In genomic region chr13:103976371-103976770, GRCh38 we compare ENCODE assay signal across 15 cellular contexts.
A peak's percentile ranks its signal among the peaks of the same experiment; 100 is the strongest.
DNase-seq lines count a peak whose midpoint lies in the region; ATAC-seq, FAIRE-seq and TF ChIP-seq lines count a peak whose summit lies in the region.
"Had no signal": no experiment of that assay in that cellular context is flagged by ENCODE, and none has a peak within 500 bp of the region (broad histone marks: within the 10 kb centered on the region; RNA-seq: fewer than 3 reads in every experiment).

No MANE protein-coding gene starts in this region.

- H3K27me3 ChIP-seq in astrocyte (ENCODE audit: insufficient read depth, low read length) (peaks cover 5% of the 10 kb centered on the region), right atrium auricular region (no peaks in the 10 kb centered on the region)
- H3K27me3 ChIP-seq: BE2C had no signal

- TF ChIP-seq CTCF in Calu3 (IDR thresholded peaks at IDR 0.05; ENCODE audit: unreplicated experiment) (no peak), astrocyte (IDR thresholded peaks at IDR 0.05; ENCODE audit: insufficient read depth, low read depth, low read length) (no peak), right atrium auricular region (IDR thresholded peaks at IDR 0.05) (no peak)

- H4K20me1 ChIP-seq in astrocyte (ENCODE audit: insufficient read depth, low read length) = no peaks in the 10 kb centered on the region

- peaks cover 11% of the 10 kb centered on the region for H3K4me1 Mint-ChIP-seq in Calu3 (ENCODE audit: low read depth, unreplicated experiment)
- peaks cover 6% of the 10 kb centered on the region for H3K4me1 Mint-ChIP-seq in astrocyte (ENCODE audit: low read depth, unreplicated experiment)
- H3K4me1 Mint-ChIP-seq: GM23338 had no signal

- intact Hi-C loops in Calu3 (cut with micrococcal nuclease; ENCODE audit: unreplicated experiment) = no loop called here

- CTCF ChIA-PET in Calu3 (lab: Charles Lee) = no interaction called here

- DNase-seq in Calu3 (no peak), astrocyte (ENCODE audit: low read depth) (peak; percentile 2), kidney glomerular epithelial cell (lab: John Stamatoyannopoulos, UW) (peak; percentile 91), renal cortical epithelial cell (ENCODE audit: low read depth) (peak; percentile 85), right atrium auricular region (ENCODE audit: low spot score) (no peak), nucleus accumbens (lab: John Stamatoyannopoulos, UW) (no peak), cerebellar cortex (ENCODE audit: low spot score) (no peak)
- DNase-seq: BE2C; CD4-positive, alpha-beta memory T cell; H7 had no signal

- no peaks in the 10 kb centered on the region for H3K79me2 ChIP-seq in astrocyte (ENCODE audit: insufficient read depth, low read length)

- H3K9me3 ChIP-seq in astrocyte (ENCODE audit: insufficient read depth, low read depth, low read length) (no peaks in the 10 kb centered on the region), right atrium auricular region (no peaks in the 10 kb centered on the region)
- H3K9me3 ChIP-seq: A549, BE2C had no signal

- H3K36me3 ChIP-seq in astrocyte (ENCODE audit: insufficient read depth, low read length) (no peaks in the 10 kb centered on the region), right atrium auricular region (no peaks in the 10 kb centered on the region)
- H3K36me3 ChIP-seq: BE2C had no signal

- H3K9me3 Mint-ChIP-seq in Calu3 (ENCODE audit: low read depth, unreplicated experiment) (no peaks in the 10 kb centered on the region), astrocyte (ENCODE audit: unreplicated experiment) (peaks cover 1% of the 10 kb centered on the region)
- H3K9me3 Mint-ChIP-seq: GM23338 had no signal

- no peak overlapping the region for H2AFZ ChIP-seq in astrocyte (ENCODE audit: low read depth, low read length)
- H2AFZ ChIP-seq: GM23338 had no signal

- no peak overlapping the region for H3K4me2 ChIP-seq in astrocyte (ENCODE audit: low read length)
- H3K4me2 ChIP-seq: A549, GM23338 had no signal

- H3K27ac Mint-ChIP-seq in Calu3 (ENCODE audit: unreplicated experiment) (peak overlapping the region; percentile 85), astrocyte (ENCODE audit: unreplicated experiment) (no peak overlapping the region)
- H3K27ac Mint-ChIP-seq: CD4-positive, alpha-beta memory T cell; GM23338; IgD-negative memory B cell had no signal

- H3K4me3 ChIP-seq in astrocyte (ENCODE audit: insufficient read depth, low read depth, low read length) = no peak overlapping the region
- no peak overlapping the region for H3K4me3 ChIP-seq in right atrium auricular region
- H3K4me3 ChIP-seq: A549, GM23338 had no signal

- H3K4me1 ChIP-seq in astrocyte (ENCODE audit: insufficient read depth, low read length) (no peaks in the 10 kb centered on the region), right atrium auricular region (no peaks in the 10 kb centered on the region)
- H3K4me1 ChIP-seq: A549, BE2C had no signal

- no peak overlapping the region for H3K9ac ChIP-seq in astrocyte (ENCODE audit: low read length)

- FAIRE-seq in astrocyte (lab: Jason Lieb, UNC) = no peak
- FAIRE-seq: A549 had no signal

- no peaks in the 10 kb centered on the region for H3K27me3 Mint-ChIP-seq in Calu3 (ENCODE audit: unreplicated experiment)
- no peaks in the 10 kb centered on the region for H3K27me3 Mint-ChIP-seq in astrocyte (ENCODE audit: low read depth, unreplicated experiment)
- H3K27me3 Mint-ChIP-seq: CD4-positive, alpha-beta memory T cell; IgD-negative memory B cell had no signal

- no peak for ATAC-seq in HG03139 (IDR thresholded peaks at IDR 0.05; ENCODE audit: unreplicated experiment)
- ATAC-seq: A549, GM23338 had no signal

- H3K4me3 Mint-ChIP-seq in Calu3 (ENCODE audit: low read depth, unreplicated experiment) (peak overlapping the region; percentile 55), astrocyte (ENCODE audit: unreplicated experiment) (no peak overlapping the region)
- H3K4me3 Mint-ChIP-seq: CD4-positive, alpha-beta memory T cell; GM23338; IgD-negative memory B cell had no signal

- H3K27ac ChIP-seq in astrocyte (ENCODE audit: low read depth, low read length) (no peak overlapping the region), right atrium auricular region (no peak overlapping the region)
- H3K27ac ChIP-seq: A549, C4-2B had no signal

- no TSS peak for BruUV-seq in Calu3 (replicated peaks; lab: Mats Ljungman, UMichigan)

- no peaks in the 10 kb centered on the region for H3K36me3 Mint-ChIP-seq in Calu3 (ENCODE audit: insufficient read depth, unreplicated experiment)
- no peaks in the 10 kb centered on the region for H3K36me3 Mint-ChIP-seq in astrocyte (ENCODE audit: low read depth, unreplicated experiment)
- H3K36me3 Mint-ChIP-seq: CD4-positive, alpha-beta memory T cell; IgD-negative memory B cell had no signal

Comparison
In these comparisons a context has a peak if more than half of its experiments do, and no peak if none do; other contexts are left out.
1. DNase-seq: peak in astrocyte (single experiment), kidney glomerular epithelial cell (single experiment) and renal cortical epithelial cell (single experiment); none in Calu3 (single experiment), right atrium auricular region (single experiment), nucleus accumbens (0 of 56) and cerebellar cortex (single experiment).